In the genomic region with DNA sequence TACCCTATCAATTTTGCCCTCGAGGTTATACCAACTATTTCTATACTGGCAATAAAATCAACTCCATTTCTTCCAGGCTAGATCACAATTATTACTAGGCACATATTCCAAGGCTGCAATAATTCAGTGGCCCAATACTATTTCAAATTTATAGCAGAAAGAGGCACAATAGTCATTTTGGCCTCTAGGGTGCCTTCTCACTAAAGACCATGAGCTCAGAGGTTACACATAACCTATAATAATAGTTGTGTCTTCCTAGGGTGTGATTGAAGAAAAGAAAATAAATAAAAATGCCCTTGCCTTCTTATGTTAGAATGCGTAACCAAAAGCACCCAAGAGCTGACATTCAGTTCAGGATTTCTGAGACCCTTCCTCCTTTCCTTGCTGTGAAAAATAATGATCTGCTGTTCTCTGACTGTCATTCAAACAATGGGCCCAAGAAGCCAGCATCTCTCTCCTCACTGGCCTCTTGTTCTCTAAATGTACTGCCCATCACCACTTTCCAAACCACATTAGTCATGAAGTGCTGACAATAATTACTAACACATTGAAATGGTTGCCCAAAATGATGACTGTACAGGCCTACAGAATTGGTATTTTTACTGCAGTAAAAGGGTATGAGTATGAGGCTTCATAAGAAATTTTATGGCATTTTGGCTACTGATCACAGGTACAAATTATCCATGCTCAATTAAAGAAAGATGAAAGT, we compare ENCODE assay signal across 26 cellular contexts.
DNase-seq lines count a peak whose midpoint lies in the region; ATAC-seq and TF ChIP-seq lines count a peak whose summit lies in the region.
"Had no signal": no experiment of that assay in that cellular context is flagged by ENCODE, and none has a peak within 500 bp of the region (broad histone marks: within the 10 kb centered on the region; RNA-seq: fewer than 3 reads in every experiment).

No MANE protein-coding gene starts in this region.

- H3K36me3 Mint-ChIP-seq in glutamatergic neuron (ENCODE audit: unreplicated experiment): no peaks in the 10 kb centered on the region
- no peaks in the 10 kb centered on the region for H3K36me3 Mint-ChIP-seq in activated T-helper 17 cell treated with anti-CD3 and anti-CD28 coated beads, Interleukin-2, amount 50 U/mL, for 72 hours (ENCODE audit: low read depth)
- H3K36me3 Mint-ChIP-seq: activated CD4-positive, alpha-beta memory T cell treated with anti-CD3 and anti-CD28 coated beads for 36 hours; immature natural killer cell; type B pancreatic cell had no signal

- H3K27ac Mint-ChIP-seq in glutamatergic neuron (ENCODE audit: unreplicated experiment): no peak overlapping the region
- H3K27ac Mint-ChIP-seq in activated T-helper 17 cell treated with anti-CD3 and anti-CD28 coated beads, Interleukin-2, amount 50 U/mL, for 72 hours: no peak overlapping the region
- H3K27ac Mint-ChIP-seq: activated B cell treated with CpG ODN at 0.5 μM for 24 hours; activated CD4-positive, alpha-beta memory T cell treated with anti-CD3 and anti-CD28 coated beads for 36 hours; immature natural killer cell; stimulated activated naive CD8-positive, alpha-beta T cell treated with anti-CD3 and anti-CD28 coated beads, Interleukin-15, Interleukin-2, amounts not matched to agents 100 ng/mL and 50 ng/mL, for 24 hours; type B pancreatic cell had no signal

- DNase-seq in LHCN-M2 (ENCODE audit: low read depth): peak; percentile 55
- DNase-seq in astrocyte of the hippocampus (ENCODE audit: low read depth, low spot score): peak; percentile 75
- DNase-seq in myocyte (ENCODE audit: low read depth): peak; percentile 38
- DNase-seq in glutamatergic neuron: no peak
- DNase-seq in cerebellar nuclear complex (lab: John Stamatoyannopoulos, UW): no peak
- DNase-seq: 8988T; activated B cell treated with CpG ODN at 0.5 μM for 24 hours; activated CD4-positive, alpha-beta memory T cell treated with anti-CD3 and anti-CD28 coated beads for 36 hours; activated naive CD4-positive, alpha-beta T cell; activated T-cell treated with anti-CD3 and anti-CD28 coated beads, Interleukin-2, amount 50 U/mL, for 1 hour; Calu3; effector CD8-positive, alpha-beta T cell; heart right ventricle; immature natural killer cell; NCI-H1436 treated with DMSO at 0.1 percent for 48 hours; NCI-H2171 treated with DMSO at 0.1 percent for 48 hours; stimulated activated CD4-positive, alpha-beta T cell treated with anti-CD3 and anti-CD28 coated beads, Interleukin-2, amount 100 ng/mL, for 48 hours had no signal

- H3K4me1 Mint-ChIP-seq in glutamatergic neuron (ENCODE audit: low read depth, unreplicated experiment): no peaks in the 10 kb centered on the region
- H3K4me1 Mint-ChIP-seq in activated T-helper 17 cell treated with anti-CD3 and anti-CD28 coated beads, Interleukin-2, amount 50 U/mL, for 72 hours: no peaks in the 10 kb centered on the region
- H3K4me1 Mint-ChIP-seq: activated B cell treated with CpG ODN at 0.5 μM for 24 hours, immature natural killer cell had no signal

- no peaks in the 10 kb centered on the region for H3K9me3 Mint-ChIP-seq in glutamatergic neuron (ENCODE audit: unreplicated experiment)
- H3K9me3 Mint-ChIP-seq in activated T-helper 17 cell treated with anti-CD3 and anti-CD28 coated beads, Interleukin-2, amount 50 U/mL, for 72 hours: no peaks in the 10 kb centered on the region
- H3K9me3 Mint-ChIP-seq: activated B cell treated with CpG ODN at 0.5 μM for 24 hours; activated CD4-positive, alpha-beta memory T cell treated with anti-CD3 and anti-CD28 coated beads for 36 hours; immature natural killer cell; neural crest cell; stimulated activated naive CD8-positive, alpha-beta T cell treated with anti-CD3 and anti-CD28 coated beads, Interleukin-15, Interleukin-2, amounts not matched to agents 100 ng/mL and 50 ng/mL, for 24 hours; type B pancreatic cell had no signal

- H3K27me3 Mint-ChIP-seq in glutamatergic neuron (ENCODE audit: unreplicated experiment): no peaks in the 10 kb centered on the region
- no peaks in the 10 kb centered on the region for H3K27me3 Mint-ChIP-seq in activated T-helper 17 cell treated with anti-CD3 and anti-CD28 coated beads, Interleukin-2, amount 50 U/mL, for 72 hours
- H3K27me3 Mint-ChIP-seq: activated B cell treated with CpG ODN at 0.5 μM for 24 hours; activated CD4-positive, alpha-beta memory T cell treated with anti-CD3 and anti-CD28 coated beads for 36 hours; stimulated activated naive CD8-positive, alpha-beta T cell treated with anti-CD3 and anti-CD28 coated beads, Interleukin-15, Interleukin-2, amounts not matched to agents 100 ng/mL and 50 ng/mL, for 24 hours; type B pancreatic cell had no signal

- no peak overlapping the region for H3K4me3 Mint-ChIP-seq in glutamatergic neuron (ENCODE audit: unreplicated experiment)
- H3K4me3 Mint-ChIP-seq in activated T-helper 17 cell treated with anti-CD3 and anti-CD28 coated beads, Interleukin-2, amount 50 U/mL, for 72 hours: no peak overlapping the region
- H3K4me3 Mint-ChIP-seq: activated B cell treated with CpG ODN at 0.5 μM for 24 hours; activated CD4-positive, alpha-beta memory T cell treated with anti-CD3 and anti-CD28 coated beads for 36 hours; immature natural killer cell; neural crest cell; stimulated activated naive CD8-positive, alpha-beta T cell treated with anti-CD3 and anti-CD28 coated beads, Interleukin-15, Interleukin-2, amounts not matched to agents 100 ng/mL and 50 ng/mL, for 24 hours; type B pancreatic cell had no signal

- TF ChIP-seq CTCF in 22Rv1 (IDR thresholded peaks at IDR 0.05) (no peak), glutamatergic neuron (IDR thresholded peaks at IDR 0.05; ENCODE audit: partially characterized antibody, unreplicated experiment) (no peak)

- peak overlapping the region; percentile 22 for H3K27ac ChIP-seq in 22Rv1
- H3K27ac ChIP-seq: esophagus muscularis mucosa, heart right ventricle, prostate gland, SK-N-MC had no signal

- no peak for ATAC-seq in activated T-helper 17 cell treated with anti-CD3 and anti-CD28 coated beads, Interleukin-2, amount 50 U/mL, for 72 hours (replicated peaks)
- no peak for ATAC-seq in GM21447 (IDR thresholded peaks at IDR 0.05; ENCODE audit: unreplicated experiment)
- ATAC-seq: heart right ventricle had no signal

Comparison
In these comparisons a context has a peak if more than half of its experiments do, and no peak if none do; other contexts are left out.
1. DNase-seq: peak in LHCN-M2 (single experiment), astrocyte of the hippocampus (single experiment) and myocyte (single experiment); none in glutamatergic neuron (single experiment) and cerebellar nuclear complex (0 of 2).